ENCODE assay signal across 20 cellular contexts in the genomic region with DNA sequence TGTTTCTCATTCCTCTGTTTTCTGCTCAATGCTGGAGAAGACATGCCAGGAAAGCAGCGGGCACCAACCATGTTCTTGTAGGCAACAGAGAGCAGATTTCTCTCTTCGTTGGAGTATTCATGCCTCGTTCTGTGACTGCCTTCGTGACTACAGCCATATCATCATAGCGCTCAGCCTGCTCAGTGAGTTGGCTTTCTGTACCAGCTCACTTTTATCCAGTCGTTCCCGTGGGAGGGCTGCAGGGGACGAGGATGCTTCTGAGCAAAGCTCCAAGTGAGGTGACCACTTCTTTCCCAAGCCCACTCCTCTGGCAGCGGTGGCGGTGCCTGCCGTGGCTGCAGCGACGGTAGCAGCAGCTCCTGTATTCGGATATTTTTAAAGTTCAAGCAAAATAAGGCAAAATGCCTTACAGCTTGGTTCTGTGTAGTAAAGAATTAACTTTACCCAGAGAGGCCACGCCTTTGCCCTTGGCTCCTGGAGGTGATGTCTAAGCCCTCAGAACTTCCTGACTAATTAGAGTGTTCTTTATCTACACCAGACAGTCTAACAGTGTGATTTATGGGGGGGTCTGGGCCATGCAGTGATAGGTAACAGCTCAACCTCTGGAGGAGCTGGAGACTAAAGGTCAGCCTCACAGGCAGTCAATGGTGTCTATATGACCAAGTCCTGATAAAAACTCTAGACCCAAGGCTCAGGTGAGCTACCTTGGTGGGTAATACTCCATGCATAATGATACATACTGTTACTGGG. TPM values are rescaled to one million over a fixed set of nuclear protein-coding genes. Genes with fewer than 3 reads are reported as not detected.
DNase-seq lines count a peak whose midpoint lies in the region; ATAC-seq, FAIRE-seq and TF ChIP-seq lines count a peak whose summit lies in the region.
"Had no signal": no experiment of that assay in that cellular context is flagged by ENCODE, and none has a peak within 500 bp of the region (broad histone marks: within the 10 kb centered on the region; RNA-seq: fewer than 3 reads in every experiment).

No MANE protein-coding gene starts in this region.

- H3K9me2 ChIP-seq in PC-3 (replicated peaks; ENCODE audit: low read length): no peaks in the 10 kb centered on the region

- H3K36me3 ChIP-seq in PC-3 (ENCODE audit: low read depth, low read length): no peaks in the 10 kb centered on the region

- H3F3A ChIP-seq in PC-3 (ENCODE audit: low read length, unreplicated experiment): peaks cover 12% of the 10 kb centered on the region

- H3K9ac ChIP-seq in PC-3 (ENCODE audit: low read length): no peak overlapping the region
- H3K9ac ChIP-seq: KMS-11 had no signal

- TF ChIP-seq CTCF in PC-3 (conservative IDR thresholded peaks at IDR 0.05; ENCODE audit: low read depth, low read length): no peak

- no TSS peak for BruUV-seq in PC-3 (replicated peaks; lab: Mats Ljungman, UMichigan)

- peak overlapping the region; percentile 72 for H3K4me2 ChIP-seq in PC-3 (ENCODE audit: low read length)
- H3K4me2 ChIP-seq: KMS-11 had no signal

- no peak overlapping the region for H3K4me3 ChIP-seq in PC-3 (ENCODE audit: low read length)
- H3K4me3 ChIP-seq: esophagus squamous epithelium, heart left ventricle had no signal

- H3K27ac ChIP-seq in PC-3 (ENCODE audit: low read length): 0 out of 2 replicates have a peak overlapping the region, but pooled peaks have one; percentile 44
- H3K27ac ChIP-seq in caudate nucleus (ENCODE audit: low read depth, low read length): peak overlapping the region; percentile 41
- H3K27ac ChIP-seq in layer of hippocampus (ENCODE audit: low read depth, low read length): peak overlapping the region; percentile 42
- H3K27ac ChIP-seq: heart left ventricle, KMS-11, neutrophil had no signal

- CTCF ChIA-PET in PC-3 (lab: Charles Lee): no interaction called here

- H3K27me3 ChIP-seq in PC-3 (ENCODE audit: low read length) (no peaks in the 10 kb centered on the region), layer of hippocampus (ENCODE audit: control insufficient read depth, insufficient read depth, low read length) (no peaks in the 10 kb centered on the region)
- H3K27me3 ChIP-seq: esophagus squamous epithelium, heart left ventricle, neutrophil had no signal

- intact Hi-C loops in PC-3 (cut with micrococcal nuclease): loop anchor here (5.0 to 10.0 kb wide), 2 partner anchors 84 to 166 kb away; a partner anchor contains a TSS

- POLR2A ChIA-PET in PC-3 (lab: Charles Lee; ENCODE audit: unreplicated experiment): no interaction called here

- no peaks in the 10 kb centered on the region for H4K20me1 ChIP-seq in PC-3 (ENCODE audit: low read length)

- no peak for FAIRE-seq in GM19239 (lab: Jason Lieb, UNC)

- H3K9me3 ChIP-seq in PC-3 (ENCODE audit: low read length): no peaks in the 10 kb centered on the region
- H3K9me3 ChIP-seq: esophagus squamous epithelium, heart left ventricle, neutrophil had no signal

- no peak overlapping the region for H2AFZ ChIP-seq in PC-3 (ENCODE audit: low read length)

- no peak for DNase-seq in PC-3
- DNase-seq in caudate nucleus (lab: John Stamatoyannopoulos, UW): peak in 3 of 61 donors; percentile 5 to 13 (median 6)
- DNase-seq in superior temporal gyrus (ENCODE audit: extremely low spot score): peak; percentile 44
- no peak for DNase-seq in COLO829 (ENCODE audit: low spot score)
- no peak for DNase-seq in GM19239 (ENCODE audit: insufficient read length, low spot score)
- DNase-seq: activated CD4-positive, alpha-beta T cell treated with anti-CD3 and anti-CD28 coated beads, Interleukin-2, amount 10 ng/mL, durations not matched to agents 24 days and 14 days; activated naive CD4-positive, alpha-beta T cell treated with Interleukin-2 at 50 U/mL for 16 hours; dermis blood vessel endothelial cell; esophagus squamous epithelium; H9; heart left ventricle; NCI-H1092 treated with DMSO at 0.1 percent for 48 hours; NCI-H774; right cardiac atrium; T1000 had no signal

- H3K79me2 ChIP-seq in PC-3 (ENCODE audit: low read length): no peaks in the 10 kb centered on the region

- H3K4me1 ChIP-seq in PC-3 (ENCODE audit: insufficient read depth, low read length): peaks cover 62% of the 10 kb centered on the region

- ATAC-seq in PC-3 (no peak), GM19395 (IDR thresholded peaks at IDR 0.05; ENCODE audit: unreplicated experiment) (no peak)
- ATAC-seq: heart left ventricle, Panc1, right cardiac atrium had no signal

RNA-seq across cellular contexts. Expression of a gene that starts 35.3 kb away (rescaled TPM):
- total RNA-seq in PC-3 (2014; rRNA removed): not detected in 2 replicates
- total RNA-seq: activated CD4-positive, alpha-beta T cell treated with anti-CD3 and anti-CD28 coated beads, Interleukin-2, amount 10 ng/mL, durations not matched to agents 24 days and 14 days; dermis blood vessel endothelial cell; esophagus squamous epithelium; H9; heart left ventricle had no signal

RNA-seq across cellular contexts. Expression of a gene that starts 35.8 kb away (rescaled TPM):
- 42.2 and 46.9 TPM in 2 replicates for total RNA-seq in PC-3 (2014; rRNA removed)
